9 cellular contexts compared by ENCODE assay signal in the genomic region with DNA sequence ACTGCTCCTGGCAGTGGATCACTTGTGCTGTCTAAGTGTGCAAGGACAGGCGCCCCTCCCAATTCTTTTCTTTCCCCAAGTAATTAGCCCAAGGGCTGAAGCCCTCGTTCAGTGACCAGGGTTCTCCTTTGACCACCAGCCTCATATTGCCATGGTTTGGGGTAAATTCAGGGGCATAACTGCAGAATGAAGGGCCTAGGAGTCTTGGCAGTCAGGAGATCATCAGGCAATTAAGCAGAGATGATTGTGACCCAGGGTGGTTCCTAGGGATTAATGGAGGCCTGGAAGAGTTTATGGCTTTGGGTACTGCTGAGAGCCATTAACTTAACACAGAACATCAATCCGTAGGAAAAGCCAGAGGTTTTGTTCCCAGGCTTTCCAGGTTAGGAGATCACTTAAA.
DNase-seq lines count a peak whose midpoint lies in the region; ATAC-seq and TF ChIP-seq lines count a peak whose summit lies in the region.
"Had no signal": no experiment of that assay in that cellular context is flagged by ENCODE, and none has a peak within 500 bp of the region (broad histone marks: within the 10 kb centered on the region; RNA-seq: fewer than 3 reads in every experiment).

No MANE protein-coding gene starts in this region.

- ATAC-seq in thoracic aorta (ENCODE audit: insufficient number of reproducible peaks, low FRiP score, low read depth) (no peak), GM19395 (IDR thresholded peaks at IDR 0.05; ENCODE audit: unreplicated experiment) (no peak), GM21360 (IDR thresholded peaks at IDR 0.05; ENCODE audit: unreplicated experiment) (no peak)

- intact Hi-C loops in spleen (cut with DNase I; ENCODE audit: low total_unique reads) = no loop called here

- peak overlapping the region; percentile 99 for H3K27ac Mint-ChIP-seq in activated naive CD8-positive, alpha-beta T cell

- H3K27me3 ChIP-seq in thoracic aorta (replicated peaks; ENCODE audit: insufficient read depth) (no peaks in the 10 kb centered on the region), spleen (replicated peaks in 1 of 7) (no peaks in the 10 kb centered on the region)

- no peaks in the 10 kb centered on the region for H3K27me3 Mint-ChIP-seq in activated naive CD8-positive, alpha-beta T cell

- peaks cover 39% of the 10 kb centered on the region for H3K4me1 ChIP-seq in mesodermal cell (ENCODE audit: control insufficient read depth, insufficient read depth, low read length, poor library complexity, severe bottlenecking)
- H3K4me1 ChIP-seq in thoracic aorta (ENCODE audit: control insufficient read depth in 1 of 2, low read depth in 2 of 2) = peaks cover 23 to 40% of the 10 kb centered on the region in 2 donors
- peaks cover 12 to 57% (median 34%) of the 10 kb centered on the region in 6 donors for H3K4me1 ChIP-seq in spleen

- H3K4me3 Mint-ChIP-seq in activated naive CD8-positive, alpha-beta T cell = peak overlapping the region; percentile 78

- H3K36me3 ChIP-seq in mesodermal cell (ENCODE audit: control insufficient read depth, insufficient read depth, low read length) (peaks cover 42% of the 10 kb centered on the region), thoracic aorta (peaks cover 20% of the 10 kb centered on the region), spleen (peaks cover 0 to 84% (median 34%) of the 10 kb centered on the region in 6 donors)

- no peaks in the 10 kb centered on the region for H3K9me3 Mint-ChIP-seq in activated naive CD8-positive, alpha-beta T cell (ENCODE audit: low read depth)

- no peak for TF ChIP-seq POLR2A in spleen (IDR thresholded peaks at IDR 0.05)

- no peak overlapping the region for H3K4me3 ChIP-seq in mesodermal cell (ENCODE audit: extremely low read depth, insufficient read depth, low read length, poor library complexity, severe bottlenecking)
- no peak overlapping the region for H3K4me3 ChIP-seq in thoracic aorta
- no peak overlapping the region for H3K4me3 ChIP-seq in spleen

- H3K9me3 ChIP-seq in mesodermal cell (ENCODE audit: control insufficient read depth, low read length) = no peaks in the 10 kb centered on the region
- H3K9me3 ChIP-seq in thoracic aorta = no peaks in the 10 kb centered on the region
- H3K9me3 ChIP-seq in spleen = no peaks in the 10 kb centered on the region

- peaks cover 62% of the 10 kb centered on the region for H3K4me1 Mint-ChIP-seq in activated naive CD8-positive, alpha-beta T cell (ENCODE audit: low read depth)

- H3K27ac ChIP-seq in mesodermal cell (ENCODE audit: low read depth, low read length, severe bottlenecking) (peak overlapping the region; percentile 95), thoracic aorta (peak overlapping the region; percentile 56 to 71), spleen (peak overlapping the region in 4 of 8 donors; percentile 58 to 79 (median 68))

- 78% methylated on average over 1 of the region's 3 CpGs; no CpG with 5 or more reads in 1 of the 2 experiments for WGBS in mesodermal cell (ENCODE audit: insufficient coverage in 2 of 2), 2 experiments
- 63 to 94% (median 85%) methylated on average over 3 of the region's 3 CpGs for WGBS in spleen, 5 donors

- no peak for TF ChIP-seq CTCF in thoracic aorta (IDR thresholded peaks at IDR 0.05)
- TF ChIP-seq CTCF in spleen (IDR thresholded peaks at IDR 0.05 in 8 of 11, conservative IDR thresholded peaks at IDR 0.05 in 3 of 11) = no peak

- DNase-seq in activated CD8-positive, alpha-beta memory T cell treated with anti-CD3 and anti-CD28 coated beads, Interleukin-2, amount 50 U/mL, for 48 hours = peak; percentile 48
- DNase-seq in activated CD8-positive, alpha-beta memory T cell treated with anti-CD3 and anti-CD28 coated beads, Interleukin-2, amount 50 U/mL, for 4 hours = no peak
- DNase-seq in thoracic aorta (ENCODE audit: low spot score) = no peak
- DNase-seq in spleen = no peak
- DNase-seq: NCI-H187 had no signal

- H3K36me3 Mint-ChIP-seq in activated naive CD8-positive, alpha-beta T cell = peaks cover 30% of the 10 kb centered on the region
